ENCODE assay signal across 9 cellular contexts in the genomic region with DNA sequence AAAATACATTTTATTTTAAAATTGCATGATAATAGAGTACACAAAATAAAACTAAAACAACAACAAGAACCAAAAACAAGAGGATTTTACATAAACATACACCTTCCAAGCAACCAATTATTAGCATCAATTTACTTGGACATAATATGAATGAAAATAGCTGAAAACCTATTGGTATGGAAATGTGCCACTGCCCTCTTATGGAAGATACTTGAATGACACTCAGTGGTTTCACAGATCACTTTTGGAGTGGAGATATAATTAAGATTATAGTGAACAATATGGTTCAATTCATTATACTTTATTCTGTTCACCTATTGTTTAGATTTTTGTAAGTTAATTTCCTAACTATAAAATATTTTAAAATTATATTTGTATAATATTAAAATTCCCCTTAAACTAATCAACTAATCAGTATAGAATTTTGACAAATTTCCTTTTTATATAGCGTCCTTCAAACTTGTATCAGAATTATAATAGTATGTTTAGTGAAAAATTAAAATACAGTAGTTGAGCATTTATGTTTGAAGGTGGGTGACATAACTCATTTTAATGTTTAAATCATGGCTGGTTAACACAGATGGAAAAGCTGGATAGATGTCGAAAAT.
DNase-seq lines count a peak whose midpoint lies in the region; ATAC-seq and TF ChIP-seq lines count a peak whose summit lies in the region.
"Had no signal": no experiment of that assay in that cellular context is flagged by ENCODE, and none has a peak within 500 bp of the region (broad histone marks: within the 10 kb centered on the region; RNA-seq: fewer than 3 reads in every experiment).

No MANE protein-coding gene starts in this region.

- no peaks in the 10 kb centered on the region for H3K27me3 ChIP-seq in CD4-positive, alpha-beta T cell (ENCODE audit: control insufficient read depth, insufficient read depth, low read length)
- no peaks in the 10 kb centered on the region for H3K27me3 ChIP-seq in breast epithelium

- CTCF ChIA-PET in CD4-positive, alpha-beta T cell (lab: Charles Lee), result no interaction called here

- H3K4me1 ChIP-seq in breast epithelium, result no peaks in the 10 kb centered on the region

- H3K4me3 Mint-ChIP-seq in CD4-positive, alpha-beta T cell, result no peak overlapping the region
- H3K4me3 Mint-ChIP-seq: T-cell had no signal

- TF ChIP-seq POLR2A in breast epithelium (IDR thresholded peaks at IDR 0.05), result no peak

- H3K36me3 ChIP-seq in breast epithelium, result no peaks in the 10 kb centered on the region

- no peaks in the 10 kb centered on the region for H3K27me3 Mint-ChIP-seq in CD4-positive, alpha-beta T cell
- H3K27me3 Mint-ChIP-seq: T-cell had no signal

- POLR2A ChIA-PET in CD4-positive, alpha-beta T cell (lab: Charles Lee), result no interaction called here

- ATAC-seq in CD4-positive, alpha-beta T cell (ENCODE audit: poor library complexity), result no peak
- ATAC-seq in GM19035 (IDR thresholded peaks at IDR 0.05; ENCODE audit: unreplicated experiment) (peak; percentile 85), HG03196 (IDR thresholded peaks at IDR 0.05; ENCODE audit: unreplicated experiment) (peak; percentile 86)
- ATAC-seq: T-cell had no signal

- DNase-seq in CD4-positive, alpha-beta T cell, result no peak
- peak; percentile 1 to 60 for DNase-seq in NCI-H524 (lab: John Stamatoyannopoulos, UW)
- DNase-seq in breast epithelium (ENCODE audit: low spot score in 2 of 2), result no peak
- DNase-seq in medulla oblongata (ENCODE audit: extremely low spot score), result peak; percentile 35
- no peak for DNase-seq in OCI-M2 (lab: John Stamatoyannopoulos, UW; ENCODE audit: unreplicated experiment)
- no peak for DNase-seq in mesenteric fat pad (ENCODE audit: low spot score)

- peak; percentile 52 for TF ChIP-seq CTCF in CD4-positive, alpha-beta T cell (IDR thresholded peaks at IDR 0.05)
- peak; percentile 32 to 47 (median 34) for TF ChIP-seq CTCF in breast epithelium (IDR thresholded peaks at IDR 0.05)

- H3K9me3 Mint-ChIP-seq in CD4-positive, alpha-beta T cell, result no peaks in the 10 kb centered on the region
- H3K9me3 Mint-ChIP-seq: T-cell had no signal

- no peaks in the 10 kb centered on the region for H3K4me1 Mint-ChIP-seq in CD4-positive, alpha-beta T cell (ENCODE audit: low read depth)

- no peak overlapping the region for H3K27ac ChIP-seq in CD4-positive, alpha-beta T cell (ENCODE audit: low read depth, low read length)
- no peak overlapping the region for H3K27ac ChIP-seq in breast epithelium

- H3K4me3 ChIP-seq in breast epithelium, result no peak overlapping the region

- H3K36me3 Mint-ChIP-seq in CD4-positive, alpha-beta T cell (ENCODE audit: low read depth), result no peaks in the 10 kb centered on the region
- H3K36me3 Mint-ChIP-seq: T-cell had no signal

- intact Hi-C loops in CD4-positive, alpha-beta T cell (cut with DNase I, micrococcal nuclease), result no loop called here
- intact Hi-C loops in breast epithelium (cut with DNase I; ENCODE audit: low total_unique reads), result no loop called here

- no peak overlapping the region for H3K27ac Mint-ChIP-seq in CD4-positive, alpha-beta T cell

- no peaks in the 10 kb centered on the region for H3K9me3 ChIP-seq in CD4-positive, alpha-beta T cell (ENCODE audit: control insufficient read depth, low read length)
- no peaks in the 10 kb centered on the region for H3K9me3 ChIP-seq in breast epithelium

Comparison
In these comparisons a context has a peak if more than half of its experiments do, and no peak if none do; other contexts are left out.
1. DNase-seq: peak in NCI-H524 (2 of 2) and medulla oblongata (single experiment); none in CD4-positive, alpha-beta T cell (0 of 10), breast epithelium (0 of 2), OCI-M2 (single experiment) and mesenteric fat pad (single experiment).